10 cellular contexts compared by ENCODE assay signal in the genomic region with DNA sequence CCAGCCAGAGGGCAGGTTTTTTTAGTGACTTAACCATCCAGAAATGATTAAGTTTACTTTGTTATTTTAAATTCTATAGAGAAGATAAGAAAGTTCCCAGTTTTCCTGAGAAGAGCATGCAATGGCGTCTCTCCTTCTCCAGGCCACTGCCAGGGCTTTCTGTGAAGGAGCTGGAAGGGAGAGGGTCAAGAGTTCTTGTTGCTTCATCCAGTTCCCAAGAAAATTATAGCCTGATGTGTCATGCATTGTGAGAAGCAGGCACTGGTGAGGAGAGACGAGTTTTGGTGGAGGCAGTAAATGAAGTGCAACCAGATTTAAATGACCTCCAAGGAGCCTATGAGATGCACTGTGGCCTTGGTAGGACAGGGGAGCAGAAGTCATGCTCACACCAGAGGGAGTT. TPM values are rescaled to one million over a fixed set of nuclear protein-coding genes. Genes with fewer than 3 reads are reported as not detected.
DNase-seq lines count a peak whose midpoint lies in the region; ATAC-seq and TF ChIP-seq lines count a peak whose summit lies in the region.
"Had no signal": no experiment of that assay in that cellular context is flagged by ENCODE, and none has a peak within 500 bp of the region (broad histone marks: within the 10 kb centered on the region; RNA-seq: fewer than 3 reads in every experiment).

No MANE protein-coding gene starts in this region.

- H3K27ac ChIP-seq in Karpas-422 (ENCODE audit: low read length) (no peak overlapping the region), GM23338 (ENCODE audit: low read depth) (no peak overlapping the region)

- peaks cover 19% of the 10 kb centered on the region for H4K20me1 ChIP-seq in Karpas-422 (ENCODE audit: insufficient read depth, low read depth, low read length)
- H4K20me1 ChIP-seq in GM23338 (replicated peaks; ENCODE audit: insufficient read depth): no peaks in the 10 kb centered on the region

- no peak overlapping the region for H3K4me3 Mint-ChIP-seq in activated CD4-positive, alpha-beta T cell treated with anti-CD3 and anti-CD28 coated beads, Interleukin-2, amount 10 ng/mL, durations not matched to agents 7 days and 5 days
- H3K4me3 Mint-ChIP-seq in T-helper 17 cell: peak overlapping the region; percentile 87
- peak overlapping the region; percentile 36 for H3K4me3 Mint-ChIP-seq in stimulated activated effector memory CD8-positive, alpha-beta T cell treated with anti-CD3 and anti-CD28 coated beads, Interleukin-12 subunit alpha, Interleukin-12 subunit beta, amount 100 ng/mL, for 72 hours
- no peak overlapping the region; the same call in 2 of the 3 replicates for H3K4me3 Mint-ChIP-seq in GM23338

- H3K9me3 Mint-ChIP-seq in activated CD4-positive, alpha-beta T cell treated with anti-CD3 and anti-CD28 coated beads, Interleukin-2, amount 10 ng/mL, durations not matched to agents 7 days and 5 days: no peaks in the 10 kb centered on the region
- H3K9me3 Mint-ChIP-seq in stimulated activated effector memory CD8-positive, alpha-beta T cell treated with anti-CD3 and anti-CD28 coated beads, Interleukin-12 subunit alpha, Interleukin-12 subunit beta, amount 100 ng/mL, for 72 hours: no peaks in the 10 kb centered on the region
- H3K9me3 Mint-ChIP-seq in GM23338: no peaks in the 10 kb centered on the region

- CTCF ChIA-PET in activated CD4-positive, alpha-beta T cell treated with anti-CD3 and anti-CD28 coated beads, Interleukin-2, amount 10 ng/mL, durations not matched to agents 7 days and 5 days (lab: Charles Lee): interaction anchor here (1.3 kb wide), 1 partner anchor 210 kb away, joined by 4 read pairs; no protein-coding TSS in a partner anchor

- no peaks in the 10 kb centered on the region for H3K27me3 Mint-ChIP-seq in activated CD4-positive, alpha-beta T cell treated with anti-CD3 and anti-CD28 coated beads, Interleukin-2, amount 10 ng/mL, durations not matched to agents 7 days and 5 days
- H3K27me3 Mint-ChIP-seq in T-helper 17 cell: no peaks in the 10 kb centered on the region
- H3K27me3 Mint-ChIP-seq in GM23338 (ENCODE audit: insufficient read depth, low read depth, poor library complexity): peaks cover 5% of the 10 kb centered on the region

- H3K9ac ChIP-seq in Karpas-422 (ENCODE audit: low read length): no peak overlapping the region

- H3F3A ChIP-seq in GM23338 (replicated peaks; ENCODE audit: low read depth): no peaks in the 10 kb centered on the region

- ATAC-seq in T-helper 17 cell: no peak
- no peak for ATAC-seq in stimulated activated effector memory CD8-positive, alpha-beta T cell treated with anti-CD3 and anti-CD28 coated beads, Interleukin-12 subunit alpha, Interleukin-12 subunit beta, amount 100 ng/mL, for 72 hours
- ATAC-seq in GM23338: no peak

- peaks cover 94% of the 10 kb centered on the region for H3K4me1 Mint-ChIP-seq in activated CD4-positive, alpha-beta T cell treated with anti-CD3 and anti-CD28 coated beads, Interleukin-2, amount 10 ng/mL, durations not matched to agents 7 days and 5 days
- H3K4me1 Mint-ChIP-seq in T-helper 17 cell: peaks cover 84% of the 10 kb centered on the region
- H3K4me1 Mint-ChIP-seq in stimulated activated effector memory CD8-positive, alpha-beta T cell treated with anti-CD3 and anti-CD28 coated beads, Interleukin-12 subunit alpha, Interleukin-12 subunit beta, amount 100 ng/mL, for 72 hours: peaks cover 86% of the 10 kb centered on the region
- H3K4me1 Mint-ChIP-seq in GM23338: peaks cover 32% of the 10 kb centered on the region

- no peak overlapping the region for H3K4me2 ChIP-seq in Karpas-422 (ENCODE audit: low read depth, low read length, poor library complexity, severe bottlenecking)
- H3K4me2 ChIP-seq in GM23338: no peak overlapping the region

- H2AFZ ChIP-seq in Karpas-422 (ENCODE audit: low read length): no peak overlapping the region
- H2AFZ ChIP-seq in GM23338: no peak overlapping the region

- no peak for TF ChIP-seq CTCF in GM23338 (conservative IDR thresholded peaks at IDR 0.05; ENCODE audit: low read depth in 2 of 2)

- no peaks in the 10 kb centered on the region for H3K9me3 ChIP-seq in T-helper 17 cell (ENCODE audit: control insufficient read depth, low read length, poor library complexity, severe bottlenecking)
- no peaks in the 10 kb centered on the region for H3K9me3 ChIP-seq in Karpas-422 (ENCODE audit: low read length)

- no peaks in the 10 kb centered on the region for H3K27me3 ChIP-seq in Karpas-422 (ENCODE audit: low read length)
- H3K27me3 ChIP-seq in GM23338 (ENCODE audit: insufficient read depth): no peaks in the 10 kb centered on the region

- no peaks in the 10 kb centered on the region for H3K9me2 ChIP-seq in Karpas-422 (replicated peaks; ENCODE audit: insufficient read depth, low read length)
- no peaks in the 10 kb centered on the region for H3K9me2 ChIP-seq in GM23338 (ENCODE audit: insufficient read depth)

- H3K36me3 ChIP-seq in Karpas-422 (ENCODE audit: insufficient read depth, low read length) (no peaks in the 10 kb centered on the region), GM23338 (ENCODE audit: insufficient read depth) (no peaks in the 10 kb centered on the region)

- no peak for DNase-seq in activated CD4-positive, alpha-beta T cell treated with anti-CD3 and anti-CD28 coated beads, Interleukin-2, amount 10 ng/mL, durations not matched to agents 7 days and 5 days
- DNase-seq in activated CD4-positive, alpha-beta T cell treated with anti-CD3 and anti-CD28 coated beads, Interleukin-2, amount 50 U/mL, for 1 hour: no peak
- DNase-seq in T-helper 17 cell: no peak
- peak; percentile 88 for DNase-seq in fibroblast of peridontal ligament (ENCODE audit: extremely low read depth)
- DNase-seq in stimulated activated effector memory CD8-positive, alpha-beta T cell treated with anti-CD3 and anti-CD28 coated beads, Interleukin-12 subunit alpha, Interleukin-12 subunit beta, amount 100 ng/mL, for 72 hours (ENCODE audit: low spot score in 2 of 2): no peak
- DNase-seq in Karpas-422: no peak
- no peak for DNase-seq in GM23338 (ENCODE audit: low spot score)
- DNase-seq in NCI-H146 treated with DMSO at 0.1 percent for 48 hours (lab: John Stamatoyannopoulos, UW; ENCODE audit: unreplicated experiment): no peak
- DNase-seq: activated gamma-delta T cell treated with Interleukin-2 at 50 U/mL for 16 hours, posterior cingulate gyrus had no signal

- H3K4me3 ChIP-seq in Karpas-422 (ENCODE audit: low read length) (no peak overlapping the region), GM23338 (no peak overlapping the region)

- peak overlapping the region; percentile 92 for H3K27ac Mint-ChIP-seq in activated CD4-positive, alpha-beta T cell treated with anti-CD3 and anti-CD28 coated beads, Interleukin-2, amount 10 ng/mL, durations not matched to agents 7 days and 5 days
- peak overlapping the region; percentile 99 for H3K27ac Mint-ChIP-seq in T-helper 17 cell
- H3K27ac Mint-ChIP-seq in stimulated activated effector memory CD8-positive, alpha-beta T cell treated with anti-CD3 and anti-CD28 coated beads, Interleukin-12 subunit alpha, Interleukin-12 subunit beta, amount 100 ng/mL, for 72 hours: peak overlapping the region; percentile 48
- no peak overlapping the region for H3K27ac Mint-ChIP-seq in GM23338

- no peaks in the 10 kb centered on the region for H3K79me2 ChIP-seq in Karpas-422 (ENCODE audit: low read length)
- peaks cover 15% of the 10 kb centered on the region; the same call in 1 of the 2 replicates for H3K79me2 ChIP-seq in GM23338 (replicated peaks; ENCODE audit: insufficient read depth)

- H3K36me3 Mint-ChIP-seq in activated CD4-positive, alpha-beta T cell treated with anti-CD3 and anti-CD28 coated beads, Interleukin-2, amount 10 ng/mL, durations not matched to agents 7 days and 5 days (ENCODE audit: low read depth): peaks cover 41% of the 10 kb centered on the region
- peaks cover 4% of the 10 kb centered on the region for H3K36me3 Mint-ChIP-seq in T-helper 17 cell (ENCODE audit: low read depth)
- peaks cover 29% of the 10 kb centered on the region for H3K36me3 Mint-ChIP-seq in stimulated activated effector memory CD8-positive, alpha-beta T cell treated with anti-CD3 and anti-CD28 coated beads, Interleukin-12 subunit alpha, Interleukin-12 subunit beta, amount 100 ng/mL, for 72 hours
- H3K36me3 Mint-ChIP-seq in GM23338 (ENCODE audit: low read depth): no peaks in the 10 kb centered on the region

- H3K4me1 ChIP-seq in Karpas-422 (ENCODE audit: low read length): peaks cover 22% of the 10 kb centered on the region
- H3K4me1 ChIP-seq in GM23338 (ENCODE audit: insufficient read depth): peaks cover 16% of the 10 kb centered on the region

- POLR2A ChIA-PET in activated CD4-positive, alpha-beta T cell treated with anti-CD3 and anti-CD28 coated beads, Interleukin-2, amount 10 ng/mL, durations not matched to agents 7 days and 5 days (lab: Charles Lee): no interaction called here

TF ChIP-seq in GM23338, 12 proteins besides CTCF, POLR2A, EP300 and RAD21 (continues in another document):
- TF ChIP-seq CREB1 (CRISPR knock-in tag; IDR thresholded peaks at IDR 0.05; ENCODE audit: low read depth) (no peak), POLR2AphosphoS5 (IDR thresholded peaks at IDR 0.05; ENCODE audit: low read depth) (no peak), JUNB (IDR thresholded peaks at IDR 0.05; ENCODE audit: unreplicated experiment) (no peak), EZH2 (IDR thresholded peaks at IDR 0.05; ENCODE audit: low read depth, unreplicated experiment) (no peak), NANOG (IDR thresholded peaks at IDR 0.05; ENCODE audit: borderline replicate concordance) (no peak), ZNF114 (CRISPR knock-in tag; IDR thresholded peaks at IDR 0.05) (no peak)

RNA-seq across cellular contexts. Expression of a gene that starts 14.2 kb away (rescaled TPM):
- 10 to 100 TPM; 27.3 to 33.9 TPM for total RNA-seq in activated CD4-positive, alpha-beta T cell treated with anti-CD3 and anti-CD28 coated beads, Interleukin-2, amount 10 ng/mL, durations not matched to agents 7 days and 5 days
- total RNA-seq in T-helper 17 cell: 10 to 100 TPM; 68.8 to 71.2 TPM
- total RNA-seq in Karpas-422 (2014; rRNA removed; shearing (Covaris generic); ENCODE audit: low replicate concordance): 1.2 and 1.8 TPM in 2 replicates
- 8.3 and 12.1 TPM in 2 replicates for total RNA-seq in GM23338 (2014; rRNA removed; shearing (Covaris generic))
- 5.5 and 6.5 TPM in 2 replicates for polyA plus RNA-seq in GM23338 (2016; fragmentation: Nextera tagmentation; extraction: Ambion mirVana)

Comparison
In these comparisons a context has a peak if more than half of its experiments do, and no peak if none do; other contexts are left out.
1. H3K4me3 Mint-ChIP-seq: peak in T-helper 17 cell (single experiment) and stimulated activated effector memory CD8-positive, alpha-beta T cell treated with anti-CD3 and anti-CD28 coated beads, Interleukin-12 subunit alpha, Interleukin-12 subunit beta, amount 100 ng/mL, for 72 hours (single experiment); none in activated CD4-positive, alpha-beta T cell treated with anti-CD3 and anti-CD28 coated beads, Interleukin-2, amount 10 ng/mL, durations not matched to agents 7 days and 5 days (single experiment) and GM23338 (single experiment).